ENCODE assay signal across 29 cellular contexts in genomic region chr7:142950235-142950634, GRCh38. TPM values are rescaled to one million over a fixed set of nuclear protein-coding genes. Genes with fewer than 3 reads are reported as not detected.
A peak's percentile ranks its signal among the peaks of the same experiment; 100 is the strongest.
DNase-seq lines count a peak whose midpoint lies in the region; ATAC-seq and TF ChIP-seq lines count a peak whose summit lies in the region.
"Had no signal": no experiment of that assay in that cellular context is flagged by ENCODE, and none has a peak within 500 bp of the region (broad histone marks: within the 10 kb centered on the region; RNA-seq: fewer than 3 reads in every experiment).

No MANE protein-coding gene starts in this region.

- H3K27ac Mint-ChIP-seq in dendritic cell treated with granulocyte-macrophage colony-stimulating factor and Interleukin-4, amounts not matched to agents 40 ng/mL and 50 ng/mL, for 4 days = peak overlapping the region; percentile 20
- H3K27ac Mint-ChIP-seq in activated naive CD4-positive, alpha-beta T cell treated with anti-CD3 and anti-CD28 coated beads, Interleukin-2, amount 10 ng/mL, durations not matched to agents 7 days and 5 days = no peak overlapping the region
- H3K27ac Mint-ChIP-seq: CD4-positive, alpha-beta memory T cell; CD4-positive, CD25-positive, alpha-beta regulatory T cell; CD8-positive, alpha-beta memory T cell had no signal

- TF ChIP-seq CTCF in stomach (IDR thresholded peaks at IDR 0.05) = no peak

- CTCF ChIA-PET in activated naive CD4-positive, alpha-beta T cell treated with anti-CD3 and anti-CD28 coated beads, Interleukin-2, amount 10 ng/mL, durations not matched to agents 7 days and 5 days (lab: Charles Lee) = no interaction called here

- intact Hi-C loops in dendritic cell treated with granulocyte-macrophage colony-stimulating factor and Interleukin-4, amounts not matched to agents 40 ng/mL and 50 ng/mL, for 4 days (cut with micrococcal nuclease) = no loop called here
- intact Hi-C loops in stomach (cut with DNase I; ENCODE audit: low total_unique reads) = no loop called here

- peak overlapping the region in 9 of 11 experiments; percentile 22 to 88 (median 75); a peak in 17 of 22 replicates for H3K4me2 ChIP-seq in BLaER1 treated with 17β-estradiol and CSF1 and Interleukin-3, amounts not matched to agents 10 nM and 100 nM

- peaks cover 20 to 30% (median 25%) of the 10 kb centered on the region in 11 experiments for H3K9me3 ChIP-seq in BLaER1 treated with 17β-estradiol and CSF1 and Interleukin-3, amounts not matched to agents 10 nM and 100 nM (replicated peaks in 1 of 11)
- peaks cover 0 to 8% (median 5%) of the 10 kb centered on the region in 4 donors for H3K9me3 ChIP-seq in stomach
- H3K9me3 ChIP-seq: BE2C had no signal

- peaks cover 14% of the 10 kb centered on the region for H3K9me3 Mint-ChIP-seq in dendritic cell treated with granulocyte-macrophage colony-stimulating factor and Interleukin-4, amounts not matched to agents 40 ng/mL and 50 ng/mL, for 4 days
- H3K9me3 Mint-ChIP-seq in activated naive CD4-positive, alpha-beta T cell treated with anti-CD3 and anti-CD28 coated beads, Interleukin-2, amount 10 ng/mL, durations not matched to agents 7 days and 5 days = peaks cover 7% of the 10 kb centered on the region

- peak overlapping the region in 3 of 11 experiments; percentile 15 to 45 (median 19); a peak in 4 of 22 replicates for H3K9ac ChIP-seq in BLaER1 treated with 17β-estradiol and CSF1 and Interleukin-3, amounts not matched to agents 10 nM and 100 nM

- no peak overlapping the region for H3K4me3 Mint-ChIP-seq in dendritic cell treated with granulocyte-macrophage colony-stimulating factor and Interleukin-4, amounts not matched to agents 40 ng/mL and 50 ng/mL, for 4 days
- no peak overlapping the region for H3K4me3 Mint-ChIP-seq in activated naive CD4-positive, alpha-beta T cell treated with anti-CD3 and anti-CD28 coated beads, Interleukin-2, amount 10 ng/mL, durations not matched to agents 7 days and 5 days
- H3K4me3 Mint-ChIP-seq: CD4-positive, alpha-beta memory T cell; CD4-positive, CD25-positive, alpha-beta regulatory T cell; CD8-positive, alpha-beta memory T cell had no signal

- H3K27me3 ChIP-seq in BLaER1 treated with 17β-estradiol and CSF1 and Interleukin-3, amounts not matched to agents 10 nM and 100 nM = no peaks in the 10 kb centered on the region
- no peaks in the 10 kb centered on the region for H3K27me3 ChIP-seq in stomach
- H3K27me3 ChIP-seq: BE2C had no signal

- peak; percentile 29 for DNase-seq in islet precursor cell
- DNase-seq in stomach = peak; percentile 10
- no peak for DNase-seq in activated naive CD4-positive, alpha-beta T cell treated with anti-CD3 and anti-CD28 coated beads, Interleukin-2, amount 10 ng/mL, durations not matched to agents 7 days and 5 days
- DNase-seq in activated naive CD4-positive, alpha-beta T cell treated with Interleukin-2 at 50 U/mL for 16 hours = no peak
- no peak for DNase-seq in NCI-H510A (lab: John Stamatoyannopoulos, UW)
- DNase-seq: 8988T; ACHN; BE2C; C1 segment of cervical spinal cord; CD4-positive, alpha-beta memory T cell; CD4-positive, CD25-positive, alpha-beta regulatory T cell; CD8-positive, alpha-beta memory T cell; COR-L47; DMS 273 treated with DMSO at 0.1 percent for 48 hours; DMS153; DMS53; DMS79; DND-41; EL; GDM1 had no signal

- H4K20me1 ChIP-seq in BLaER1 treated with 17β-estradiol and CSF1 and Interleukin-3, amounts not matched to agents 10 nM and 100 nM = no peaks in the 10 kb centered on the region

- ATAC-seq in GM21786 (IDR thresholded peaks at IDR 0.05; ENCODE audit: unreplicated experiment) = no peak
- ATAC-seq: GM12878 had no signal

- no peaks in the 10 kb centered on the region for H3K4me1 Mint-ChIP-seq in dendritic cell treated with granulocyte-macrophage colony-stimulating factor and Interleukin-4, amounts not matched to agents 40 ng/mL and 50 ng/mL, for 4 days (ENCODE audit: low read depth)
- H3K4me1 Mint-ChIP-seq in activated naive CD4-positive, alpha-beta T cell treated with anti-CD3 and anti-CD28 coated beads, Interleukin-2, amount 10 ng/mL, durations not matched to agents 7 days and 5 days = no peaks in the 10 kb centered on the region
- H3K4me1 Mint-ChIP-seq: CD14-positive monocyte; CD4-positive, alpha-beta memory T cell; CD4-positive, CD25-positive, alpha-beta regulatory T cell; CD8-positive, alpha-beta memory T cell had no signal

- H3K36me3 Mint-ChIP-seq in dendritic cell treated with granulocyte-macrophage colony-stimulating factor and Interleukin-4, amounts not matched to agents 40 ng/mL and 50 ng/mL, for 4 days (ENCODE audit: low read depth) = no peaks in the 10 kb centered on the region
- H3K36me3 Mint-ChIP-seq in activated naive CD4-positive, alpha-beta T cell treated with anti-CD3 and anti-CD28 coated beads, Interleukin-2, amount 10 ng/mL, durations not matched to agents 7 days and 5 days = no peaks in the 10 kb centered on the region
- H3K36me3 Mint-ChIP-seq: CD14-positive monocyte; CD4-positive, alpha-beta memory T cell; CD4-positive, CD25-positive, alpha-beta regulatory T cell; CD8-positive, alpha-beta memory T cell had no signal

- H3K27me3 Mint-ChIP-seq in dendritic cell treated with granulocyte-macrophage colony-stimulating factor and Interleukin-4, amounts not matched to agents 40 ng/mL and 50 ng/mL, for 4 days = peaks cover 17% of the 10 kb centered on the region
- peaks cover 48% of the 10 kb centered on the region for H3K27me3 Mint-ChIP-seq in activated naive CD4-positive, alpha-beta T cell treated with anti-CD3 and anti-CD28 coated beads, Interleukin-2, amount 10 ng/mL, durations not matched to agents 7 days and 5 days

- no peak for TF ChIP-seq EP300 in stomach (IDR thresholded peaks at IDR 0.05)

- no peaks in the 10 kb centered on the region for H3K36me3 ChIP-seq in BLaER1 treated with 17β-estradiol and CSF1 and Interleukin-3, amounts not matched to agents 10 nM and 100 nM
- H3K36me3 ChIP-seq in stomach = no peaks in the 10 kb centered on the region
- H3K36me3 ChIP-seq: BE2C had no signal

- peaks cover 15 to 76% (median 50%) of the 10 kb centered on the region in 10 experiments for H3K4me1 ChIP-seq in BLaER1 treated with 17β-estradiol and CSF1 and Interleukin-3, amounts not matched to agents 10 nM and 100 nM
- H3K4me1 ChIP-seq in stomach = no peaks in the 10 kb centered on the region
- H3K4me1 ChIP-seq: BE2C had no signal

- TF ChIP-seq POLR2A in stomach (IDR thresholded peaks at IDR 0.05) = no peak

- H3K27ac ChIP-seq in BLaER1 treated with 17β-estradiol and CSF1 and Interleukin-3, amounts not matched to agents 10 nM and 100 nM = peak overlapping the region in 3 of 11 experiments; percentile 29 to 39 (median 33); a peak in 3 of 22 replicates
- H3K27ac ChIP-seq in stomach = no peak overlapping the region

- H3K4me3 ChIP-seq in BLaER1 treated with 17β-estradiol and CSF1 and Interleukin-3, amounts not matched to agents 10 nM and 100 nM = peak overlapping the region in 2 of 10 experiments; percentile 1 to 5; a peak in 1 of 20 replicates
- no peak overlapping the region for H3K4me3 ChIP-seq in stomach
- H3K4me3 ChIP-seq: GM12878 had no signal

RNA-seq across cellular contexts. Expression of gene LLCFC1, which starts 11.0 kb away (rescaled TPM):
- total RNA-seq in stomach = not detected
- under 1 TPM in 1 of 3 donors, not detected in 2; 0.18 TPM for polyA plus RNA-seq in stomach
- total RNA-seq: A673; CD4-positive, alpha-beta memory T cell; CD4-positive, CD25-positive, alpha-beta regulatory T cell; CD8-positive, alpha-beta memory T cell; Daoy; G401; GM12878 had no signal
- polyA plus RNA-seq: AG04450; CD14-positive monocyte; CD4-positive, alpha-beta memory T cell; CD4-positive, CD25-positive, alpha-beta regulatory T cell; CD8-positive, alpha-beta memory T cell; GM12878 had no signal

RNA-seq across cellular contexts. Expression of gene KEL, which starts 11.9 kb away (rescaled TPM):
- total RNA-seq in stomach = 1 to 10 TPM in 1 of 5 donors, not detected in 4; 1.5 TPM
- polyA plus RNA-seq in stomach = under 1 TPM in 1 of 3 donors, not detected in 2; 0.85 TPM
- total RNA-seq: A673, Daoy, G401 had no signal
- polyA plus RNA-seq: CD14-positive monocyte; CD4-positive, alpha-beta memory T cell; CD4-positive, CD25-positive, alpha-beta regulatory T cell; CD8-positive, alpha-beta memory T cell had no signal

RNA-seq across cellular contexts. Expression of gene TRPV5, which starts 16.7 kb away (rescaled TPM):
- total RNA-seq in stomach = not detected
- polyA plus RNA-seq in stomach = not detected
- total RNA-seq: A673; CD4-positive, alpha-beta memory T cell; CD4-positive, CD25-positive, alpha-beta regulatory T cell; CD8-positive, alpha-beta memory T cell; G401; GM12878 had no signal
- polyA plus RNA-seq: AG04450; CD14-positive monocyte; CD4-positive, alpha-beta memory T cell; CD4-positive, CD25-positive, alpha-beta regulatory T cell; CD8-positive, alpha-beta memory T cell; GM12878 had no signal

Comparison
In these comparisons a context has a peak if more than half of its experiments do, and no peak if none do; other contexts are left out.
1. DNase-seq: peak in islet precursor cell (single experiment) and stomach (single experiment); none in activated naive CD4-positive, alpha-beta T cell treated with anti-CD3 and anti-CD28 coated beads, Interleukin-2, amount 10 ng/mL, durations not matched to agents 7 days and 5 days (single experiment), activated naive CD4-positive, alpha-beta T cell treated with Interleukin-2 at 50 U/mL for 16 hours (single experiment) and NCI-H510A (single experiment).